Comparison of ENCODE assay signal across 1 cellular context in the genomic region with DNA sequence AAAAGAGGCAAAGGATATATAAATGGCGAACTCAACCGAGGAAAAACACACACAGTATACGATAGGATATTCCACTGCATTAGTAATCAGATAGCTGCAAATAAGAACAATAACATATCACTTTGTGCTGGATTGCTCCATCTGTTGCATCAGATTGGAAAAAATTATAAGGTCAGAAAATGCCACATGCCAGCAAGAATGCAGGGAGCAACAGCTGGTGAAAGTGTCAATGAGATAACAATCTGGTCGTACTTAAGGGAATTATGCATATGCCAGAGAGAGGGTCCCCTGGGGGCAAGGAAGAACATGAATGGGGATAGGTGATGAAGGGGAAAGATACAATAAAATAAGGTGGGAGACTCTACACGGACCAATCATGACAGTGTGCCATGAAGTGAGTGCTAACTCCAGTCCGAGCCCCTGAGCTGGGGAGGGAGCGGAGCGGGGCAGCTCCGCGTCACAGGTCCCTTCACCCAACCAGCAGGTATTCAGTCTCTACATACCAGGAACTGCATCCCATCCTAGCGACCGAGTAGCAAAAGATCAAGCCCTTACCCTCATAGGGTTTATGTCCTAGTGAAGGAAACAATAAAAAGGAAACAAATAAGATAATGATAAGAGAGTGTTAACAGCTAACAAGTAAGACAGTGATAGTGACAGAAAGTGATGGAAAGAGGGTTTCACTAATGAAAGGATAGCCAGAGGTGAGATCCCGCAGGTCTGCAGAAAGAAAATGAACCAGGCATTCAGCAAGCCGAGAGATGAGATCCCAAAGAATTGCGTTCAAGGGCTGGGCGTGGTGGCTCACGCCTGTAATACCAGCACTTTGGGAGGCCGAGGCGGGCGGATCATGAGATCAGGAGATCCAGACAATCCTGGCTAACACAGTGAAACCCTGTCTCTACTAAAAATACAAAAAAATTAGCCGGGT.
TF ChIP-seq lines count a peak whose summit lies in the region.

No MANE protein-coding gene starts in this region.

TF ChIP-seq in HCT116, 20 proteins besides CTCF, POLR2A, EP300 and RAD21:
- peak; percentile 67; the same call in 1 of the 2 replicates for TF ChIP-seq CEBPB (IDR thresholded peaks at IDR 0.05; ENCODE audit: low read depth)
- TF ChIP-seq POLR2AphosphoS5 (IDR thresholded peaks at IDR 0.05; ENCODE audit: low read depth, low read length) = no peak
- TF ChIP-seq SP1 (IDR thresholded peaks at IDR 0.05; ENCODE audit: low read depth) = peak; percentile 25; the same call in 1 of the 2 replicates
TF ChIP-seq in HCT116: peak in this region for 2.
